25 cellular contexts compared by ENCODE assay signal in the genomic region with DNA sequence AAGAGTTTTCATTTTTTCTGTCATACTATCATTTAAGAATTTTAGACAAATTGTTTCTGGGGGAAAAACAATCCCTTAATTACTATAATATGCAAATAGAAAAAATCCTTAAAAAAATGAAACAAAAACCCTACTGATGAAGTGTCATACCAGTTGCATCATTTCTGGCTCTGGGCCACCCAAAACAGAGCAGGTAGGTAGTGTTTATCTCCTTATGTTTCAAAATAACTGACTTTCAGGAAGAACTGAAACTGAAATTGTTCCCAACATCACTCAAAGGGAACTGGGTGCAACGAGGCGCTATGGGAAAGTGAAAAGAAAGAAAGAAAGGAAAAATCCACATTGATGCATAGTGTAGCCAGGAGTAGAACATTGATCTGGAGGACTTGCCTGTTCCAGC.
A peak's percentile ranks its signal among the peaks of the same experiment; 100 is the strongest.
DNase-seq lines count a peak whose midpoint lies in the region; ATAC-seq and TF ChIP-seq lines count a peak whose summit lies in the region.
"Had no signal": no experiment of that assay in that cellular context is flagged by ENCODE, and none has a peak within 500 bp of the region (broad histone marks: within the 10 kb centered on the region; RNA-seq: fewer than 3 reads in every experiment).

No MANE protein-coding gene starts in this region.

- H3K4me1 Mint-ChIP-seq in Calu3 (ENCODE audit: low read depth, unreplicated experiment) (peaks cover 38% of the 10 kb centered on the region), glutamatergic neuron (ENCODE audit: low read depth, unreplicated experiment) (no peaks in the 10 kb centered on the region)
- H3K4me1 Mint-ChIP-seq: B cell, T-cell had no signal

- H4K20me1 ChIP-seq in HCT116 (ENCODE audit: insufficient read depth) = no peaks in the 10 kb centered on the region

- no peaks in the 10 kb centered on the region for H3K9me3 ChIP-seq in HCT116 (ENCODE audit: control insufficient read depth in 1 of 2, insufficient read depth in 1 of 2, low read depth in 1 of 2, low read length in 2 of 2)
- H3K9me3 ChIP-seq: Caco-2, MG63 had no signal

- H2AFZ ChIP-seq in HCT116 (ENCODE audit: low read depth, low read length, poor library complexity, severe bottlenecking) = no peak overlapping the region
- H2AFZ ChIP-seq: PC-9 had no signal

- peaks cover 6% of the 10 kb centered on the region for H3K36me3 Mint-ChIP-seq in Calu3 (ENCODE audit: insufficient read depth, unreplicated experiment)
- H3K36me3 Mint-ChIP-seq in glutamatergic neuron (ENCODE audit: unreplicated experiment) = no peaks in the 10 kb centered on the region
- H3K36me3 Mint-ChIP-seq: CD8-positive, alpha-beta T cell; T-cell had no signal

- no peak for ATAC-seq in HCT116
- ATAC-seq: CD8-positive, alpha-beta T cell; K562; T-cell had no signal

- peaks cover 5% of the 10 kb centered on the region for H3K9me3 Mint-ChIP-seq in Calu3 (ENCODE audit: low read depth, unreplicated experiment)
- no peaks in the 10 kb centered on the region for H3K9me3 Mint-ChIP-seq in glutamatergic neuron (ENCODE audit: unreplicated experiment)
- H3K9me3 Mint-ChIP-seq: CD8-positive, alpha-beta T cell had no signal

- CTCF ChIA-PET in Calu3 (lab: Charles Lee) (interaction anchor here (0.6 to 0.7 kb wide), 2 partner anchors 196 to 1893 kb away, joined by 3 to 7 read pairs; no protein-coding TSS in a partner anchor), HCT116 (lab: Charles Lee) (no interaction called here)

- H3K27ac ChIP-seq in HCT116 (ENCODE audit: low read depth, low read length) (no peak overlapping the region), epithelial cell of prostate (peak overlapping the region; percentile 42)
- H3K27ac ChIP-seq: C4-2B, PC-9, RWPE1 had no signal

- peak overlapping the region; percentile 90 for H3K27ac Mint-ChIP-seq in Calu3 (ENCODE audit: unreplicated experiment)
- H3K27ac Mint-ChIP-seq in glutamatergic neuron (ENCODE audit: unreplicated experiment) = no peak overlapping the region
- H3K27ac Mint-ChIP-seq: B cell; CD8-positive, alpha-beta T cell; T-cell had no signal

- RAD21 ChIA-PET in HCT116 (lab: Charles Lee; ENCODE audit: low non-redundant PET in 1 of 2, low total read pairs in 2 of 2, uncharacterized antibody in 2 of 2, unreplicated experiment in 2 of 2) = no interaction called here

- H3K4me2 ChIP-seq in HCT116 (ENCODE audit: low read length) = no peak overlapping the region
- H3K4me2 ChIP-seq: PC-9 had no signal

- H3K36me3 ChIP-seq in HCT116 (ENCODE audit: control insufficient read depth in 1 of 2, insufficient read depth in 2 of 2, low read length in 2 of 2) = no peaks in the 10 kb centered on the region
- H3K36me3 ChIP-seq: MG63 had no signal

- H3K79me2 ChIP-seq in HCT116 (ENCODE audit: insufficient read depth, low read length) = no peaks in the 10 kb centered on the region

- no peak overlapping the region for H3K9ac ChIP-seq in HCT116 (ENCODE audit: low read length)

- DNase-seq in Calu3 = peak; percentile 52
- no peak for DNase-seq in HCT116 (ENCODE audit: low read depth, low spot score)
- peak; percentile 56 for DNase-seq in OCI-M1 (lab: John Stamatoyannopoulos, UW)
- peak; percentile 33 for DNase-seq in epithelial cell of prostate (ENCODE audit: low read depth, low spot score)
- no peak for DNase-seq in glutamatergic neuron
- no peak for DNase-seq in NCI-H345 (lab: John Stamatoyannopoulos, UW)
- DNase-seq in LoVo (ENCODE audit: low spot score) = no peak
- DNase-seq: Caco-2; CD8-positive, alpha-beta T cell; DMS 273 treated with DMSO at 0.1 percent for 48 hours; DND-41; Kasumi-1; MG63; NCI-H1105 treated with DMSO at 0.1 percent for 48 hours; NCI-H146; NCI-H1930; NCI-H2171 treated with DMSO at 0.1 percent for 48 hours; NCI-H524; PC-9; SHP77; T-cell had no signal

- no peaks in the 10 kb centered on the region for H3K27me3 Mint-ChIP-seq in Calu3 (ENCODE audit: unreplicated experiment)
- no peaks in the 10 kb centered on the region for H3K27me3 Mint-ChIP-seq in glutamatergic neuron (ENCODE audit: unreplicated experiment)
- H3K27me3 Mint-ChIP-seq: B cell, T-cell had no signal

- peaks cover 0 to 4% of the 10 kb centered on the region in 2 experiments; a peak in 2 of 4 replicates for H3K4me1 ChIP-seq in HCT116 (ENCODE audit: control insufficient read depth in 1 of 2, insufficient read depth in 2 of 2, low read length in 2 of 2)
- H3K4me1 ChIP-seq: Caco-2 had no signal

- H3K4me3 ChIP-seq in HCT116 (replicated peaks in 1 of 2; ENCODE audit: low read depth in 1 of 2, low read length in 2 of 2) = no peak overlapping the region
- H3K4me3 ChIP-seq: K562, MG63, PC-9 had no signal

- BruUV-seq in Calu3 (replicated peaks; lab: Mats Ljungman, UMichigan) (no TSS peak), HCT116 (replicated peaks; lab: Mats Ljungman, UMichigan) (no TSS peak)

- H3K9me2 ChIP-seq in HCT116 (ENCODE audit: insufficient read depth) = no peaks in the 10 kb centered on the region

- TF ChIP-seq CTCF in Calu3 (IDR thresholded peaks at IDR 0.05; ENCODE audit: unreplicated experiment) = no peak
- no peak for TF ChIP-seq CTCF in HCT116 (IDR thresholded peaks at IDR 0.05 in 2 of 3, conservative IDR thresholded peaks at IDR 0.05 in 1 of 3; ENCODE audit: borderline replicate concordance in 1 of 3, insufficient read depth in 1 of 3, low read depth in 2 of 3, low read length in 2 of 3)
- TF ChIP-seq CTCF in glutamatergic neuron (IDR thresholded peaks at IDR 0.05; ENCODE audit: partially characterized antibody, unreplicated experiment) = no peak

- peak overlapping the region; percentile 52 for H3K4me3 Mint-ChIP-seq in Calu3 (ENCODE audit: low read depth, unreplicated experiment)
- H3K4me3 Mint-ChIP-seq in glutamatergic neuron (ENCODE audit: unreplicated experiment) = no peak overlapping the region
- H3K4me3 Mint-ChIP-seq: B cell; CD8-positive, alpha-beta T cell; T-cell had no signal

- no peak for TF ChIP-seq RAD21 in HCT116 (IDR thresholded peaks at IDR 0.05; ENCODE audit: low read depth)

- POLR2A ChIA-PET in HCT116 (lab: Charles Lee) = no interaction called here

- no peak for TF ChIP-seq POLR2A in HCT116 (IDR thresholded peaks at IDR 0.05; ENCODE audit: borderline replicate concordance, extremely low read depth, insufficient read depth, insufficient read length)

- H3K27me3 ChIP-seq in HCT116 (ENCODE audit: insufficient read depth, low read length) = no peaks in the 10 kb centered on the region
- H3K27me3 ChIP-seq: MG63 had no signal

- intact Hi-C loops in Calu3 (cut with micrococcal nuclease; ENCODE audit: unreplicated experiment) (loop anchor here (5.0 kb wide), 2 partner anchors 45 to 700 kb away; no protein-coding TSS in a partner anchor), HCT116 (cut with micrococcal nuclease) (loop anchor here (10.0 kb wide), 2 partner anchors 173 to 383 kb away; no protein-coding TSS in a partner anchor)

TF ChIP-seq in HCT116, 20 proteins besides CTCF, POLR2A, EP300 and RAD21:
- peak; percentile 17; the same call in 1 of the 2 replicates for TF ChIP-seq SP1 (IDR thresholded peaks at IDR 0.05; ENCODE audit: low read depth)
- 0 out of 2 replicates have a peak, but pooled peaks have one; percentile 23 for TF ChIP-seq POLR2AphosphoS5 (IDR thresholded peaks at IDR 0.05; ENCODE audit: low read depth, low read length)
- TF ChIP-seq REST (IDR thresholded peaks at IDR 0.05; ENCODE audit: low read depth) = no peak
- TF ChIP-seq ZBTB33 (IDR thresholded peaks at IDR 0.05; ENCODE audit: extremely low read depth, insufficient replicate concordance, low read length) = no peak
- no peak for TF ChIP-seq YY1 (IDR thresholded peaks at IDR 0.05; ENCODE audit: extremely low read depth, insufficient replicate concordance, low read depth, low read length)
- TF ChIP-seq CEBPB (IDR thresholded peaks at IDR 0.05; ENCODE audit: low read depth) = peak; percentile 72

Comparison
In these comparisons a context has a peak if more than half of its experiments do, and no peak if none do; other contexts are left out.
1. DNase-seq: peak in Calu3 (single experiment), OCI-M1 (single experiment) and epithelial cell of prostate (single experiment); none in HCT116 (single experiment), glutamatergic neuron (single experiment), NCI-H345 (single experiment) and LoVo (single experiment).